Comparison of ENCODE assay signal across 26 cellular contexts in genomic region chrX:153478746-153479145, GRCh38. TPM values are rescaled to one million over a fixed set of nuclear protein-coding genes. Genes with fewer than 3 reads are reported as not detected.
DNase-seq lines count a peak whose midpoint lies in the region; ATAC-seq, FAIRE-seq and TF ChIP-seq lines count a peak whose summit lies in the region.
"Had no signal": no experiment of that assay in that cellular context is flagged by ENCODE, and none has a peak within 500 bp of the region (broad histone marks: within the 10 kb centered on the region; RNA-seq: fewer than 3 reads in every experiment).

No MANE protein-coding gene starts in this region.

- CTCF ChIA-PET in HepG2 (lab: Yijun Ruan, JAX; ENCODE audit: low intra/inter-chr PET ratio, low total read pairs) = no interaction called here

- no peak overlapping the region for H3K27ac ChIP-seq in HepG2 (ENCODE audit: extremely low read length, insufficient read depth, low read length)
- H3K27ac ChIP-seq in right lobe of liver = no peak overlapping the region
- H3K27ac ChIP-seq: C4-2B had no signal

- no peaks in the 10 kb centered on the region for H3K79me2 ChIP-seq in HepG2 (ENCODE audit: insufficient read depth, low read length)

- H3K27me3 Mint-ChIP-seq in neural crest cell (ENCODE audit: low read depth) = peaks cover 5% of the 10 kb centered on the region
- H3K27me3 Mint-ChIP-seq: IgD-negative memory B cell had no signal

- intact Hi-C loops in HepG2 (cut with micrococcal nuclease; ENCODE audit: unreplicated experiment) (no loop called here), right lobe of liver (cut with DNase I) (no loop called here)

- no peak for TF ChIP-seq RAD21 in HepG2 (CRISPR knock-in tag; IDR thresholded peaks at IDR 0.05)

- H4K20me1 ChIP-seq in HepG2 (ENCODE audit: insufficient read depth, low read length) = no peaks in the 10 kb centered on the region

- H3K36me3 ChIP-seq in HepG2 (replicated peaks in 1 of 2; ENCODE audit: control insufficient read depth in 1 of 2, insufficient read depth in 2 of 2, low read length in 2 of 2) (no peaks in the 10 kb centered on the region), right lobe of liver (no peaks in the 10 kb centered on the region)
- H3K36me3 ChIP-seq: HAP-1 had no signal

- H2AFZ ChIP-seq in HepG2 (ENCODE audit: low read length) = no peak overlapping the region

- H3K4me1 ChIP-seq in HepG2 (ENCODE audit: insufficient read depth, low read length) (peaks cover 24% of the 10 kb centered on the region), right lobe of liver (no peaks in the 10 kb centered on the region)
- H3K4me1 ChIP-seq: HAP-1 had no signal

- H3K4me3 ChIP-seq in HepG2 (replicated peaks in 1 of 3; ENCODE audit: insufficient read depth in 1 of 3, low read depth in 2 of 3, low read length in 3 of 3) (no peak overlapping the region), right lobe of liver (no peak overlapping the region)
- H3K4me3 ChIP-seq: HAP-1, SK-N-MC had no signal

- no peak for DNase-seq in HepG2 (ENCODE audit: low spot score)
- DNase-seq in right lobe of liver = no peak
- DNase-seq in foreskin melanocyte = peak; percentile 32
- DNase-seq in neural crest cell (ENCODE audit: low read depth, low spot score) = no peak
- no peak for DNase-seq in NOMO-1 treated with dmso at 0.1 percent for 144 hours (lab: John Stamatoyannopoulos, UW; ENCODE audit: unreplicated experiment)
- DNase-seq in kidney tubule cell (ENCODE audit: low spot score) = no peak
- DNase-seq: 8988T; AML-193; CD8-positive, alpha-beta memory T cell; GDM1; NCI-H1694; NCI-H2081; NCI-H2171; NCI-H345; NCI-H524 treated with DMSO at 0.1 percent for 48 hours; OCI-M1; SHP77; SW 1271 had no signal

- TF ChIP-seq POLR2A in HepG2 (IDR thresholded peaks at IDR 0.05; ENCODE audit: insufficient read depth in 1 of 2, low read depth in 2 of 2, low read length in 2 of 2) = no peak
- TF ChIP-seq POLR2A in right lobe of liver (IDR thresholded peaks at IDR 0.05) = no peak

- in situ Hi-C loops in HepG2 (cut with HindIII; ENCODE audit: extremely low pct_ligation_motif_present, low pct_unique_long_range_greater_than_20kb) = no loop called here

- peak overlapping the region; percentile 19 for H3K27ac Mint-ChIP-seq in neural crest cell (ENCODE audit: unreplicated experiment)
- H3K27ac Mint-ChIP-seq: CD8-positive, alpha-beta memory T cell; IgD-negative memory B cell had no signal

- ATAC-seq in HepG2 = peak; percentile 39
- no peak for ATAC-seq in right lobe of liver
- ATAC-seq in GM19351 (IDR thresholded peaks at IDR 0.05; ENCODE audit: unreplicated experiment) = no peak
- no peak for ATAC-seq in GM18867 (IDR thresholded peaks at IDR 0.05; ENCODE audit: unreplicated experiment)

- WGBS in HepG2 (ENCODE audit: low lambda C conversion rate) = no CpG with 5 or more reads among the region's 16 CpGs
- whole genome bisulfite sequencing in right lobe of liver (ENCODE audit: insufficient coverage, low coverage, low lambda C conversion rate, missing lambda C conversion rate) = no CpG with 5 or more reads among the region's 16 CpGs

- H3K9me3 ChIP-seq in HepG2 (ENCODE audit: low read length) (no peaks in the 10 kb centered on the region), right lobe of liver (no peaks in the 10 kb centered on the region)
- H3K9me3 ChIP-seq: HAP-1 had no signal

- H3K36me3 Mint-ChIP-seq in neural crest cell (ENCODE audit: low read depth) = no peaks in the 10 kb centered on the region
- H3K36me3 Mint-ChIP-seq: CD8-positive, alpha-beta memory T cell; IgD-negative memory B cell had no signal

- no peak for TF ChIP-seq EP300 in HepG2 (IDR thresholded peaks at IDR 0.05; ENCODE audit: low read depth in 2 of 2, low read length in 2 of 2)
- no peak for TF ChIP-seq EP300 in HepG2 (CRISPR knock-in tag; IDR thresholded peaks at IDR 0.05; ENCODE audit: borderline replicate concordance)

- H3K4me3 Mint-ChIP-seq in neural crest cell = no peak overlapping the region
- H3K4me3 Mint-ChIP-seq: CD8-positive, alpha-beta memory T cell; IgD-negative memory B cell had no signal

- no peak for TF ChIP-seq CTCF in HepG2 (CRISPR knock-in tag; IDR thresholded peaks at IDR 0.05)
- TF ChIP-seq CTCF in right lobe of liver (IDR thresholded peaks at IDR 0.05) = no peak
- TF ChIP-seq CTCF in neural crest cell (conservative IDR thresholded peaks at IDR 0.05) = no peak

- no peaks in the 10 kb centered on the region for H3K9me3 Mint-ChIP-seq in neural crest cell
- H3K9me3 Mint-ChIP-seq: CD8-positive, alpha-beta memory T cell; IgD-negative memory B cell had no signal

- FAIRE-seq in HepG2 (lab: Jason Lieb, UNC) = no peak
- FAIRE-seq: HTR-8/SVneo had no signal

- peaks cover 2 to 5% of the 10 kb centered on the region in 2 experiments; a peak in 2 of 5 replicates for H3K27me3 ChIP-seq in HepG2 (ENCODE audit: control insufficient read depth in 1 of 2, insufficient read depth in 2 of 2, low read length in 2 of 2)
- H3K27me3 ChIP-seq in right lobe of liver = no peaks in the 10 kb centered on the region

- BruUV-seq in HepG2 (replicated peaks; lab: Mats Ljungman, UMichigan) = no TSS peak

- no peak overlapping the region for H3K9ac ChIP-seq in HepG2 (ENCODE audit: insufficient read depth, low read depth, low read length)

- H3K4me2 ChIP-seq in HepG2 (ENCODE audit: low read depth, low read length) = no peak overlapping the region

- no peaks in the 10 kb centered on the region for H3K4me1 Mint-ChIP-seq in neural crest cell
- H3K4me1 Mint-ChIP-seq: IgD-negative memory B cell had no signal

- POLR2A ChIA-PET in HepG2 (lab: Yijun Ruan, JAX) = no interaction called here

RNA-seq across cellular contexts. Expression of gene HAUS7, which starts 8.4 kb away (rescaled TPM):
- total RNA-seq in HepG2 (2016; rRNA removed; fragmentation: Illumina TruSeq; extraction: Trizol) (42.4 and 52.1 TPM in 2 replicates), right lobe of liver (10 to 100 TPM in 1 of 6 experiments, 1 to 10 TPM in 5; 5.6 to 14.9 (median 8.8) TPM), neural crest cell (51.8 and 58.8 TPM in 2 replicates)
- 11.6 and 12.0 TPM in 2 replicates for total RNA-seq in HepG2 (2016; cell fraction: cytosol; rRNA removed; fragmentation: Illumina TruSeq; extraction: Trizol; ENCODE audit: low read depth)
- 39.2 and 51.8 TPM in 2 replicates for total RNA-seq in HepG2 (2016; cell fraction: insoluble cytoplasmic fraction; rRNA removed; fragmentation: Illumina TruSeq; extraction: Trizol)
- 14.9 and 17.2 TPM in 2 replicates for total RNA-seq in HepG2 (2016; cell fraction: membrane; rRNA removed; fragmentation: Illumina TruSeq; extraction: Trizol)
- 18.7 and 21.6 TPM in 2 replicates for total RNA-seq in HepG2 (2016; cell fraction: nucleus; rRNA removed; fragmentation: Illumina TruSeq; extraction: Trizol)
- 9.1 and 10.9 TPM in 2 replicates for polyA plus RNA-seq in HepG2 (2011; rRNA removed)
- 9.4 and 15.2 TPM in 2 replicates for polyA plus RNA-seq in HepG2 (2011; cell fraction: cytosol; rRNA removed)
- 19.4 and 23.3 TPM in 2 replicates for polyA plus RNA-seq in HepG2 (2011; cell fraction: nucleus; rRNA removed)
- 8.2 and 11.4 TPM in 2 replicates for polyA plus RNA-seq in HepG2 (2012)
- 6.9 and 7.7 TPM in 2 replicates for polyA plus RNA-seq in HepG2 (2016; cell fraction: cytosol; fragmentation: Illumina TruSeq; extraction: Trizol; ENCODE audit: low read depth)
- 32.6 and 41.1 TPM in 2 replicates for polyA plus RNA-seq in HepG2 (2016; cell fraction: insoluble cytoplasmic fraction; fragmentation: Illumina TruSeq; extraction: Trizol; ENCODE audit: low read depth)
- polyA plus RNA-seq in HepG2 (2016; cell fraction: membrane; fragmentation: Illumina TruSeq; extraction: Trizol; ENCODE audit: low read depth) = 10.1 and 11.1 TPM in 2 replicates
- polyA plus RNA-seq in HepG2 (2016; cell fraction: nucleus; fragmentation: Illumina TruSeq; extraction: Trizol; ENCODE audit: insufficient read depth, low read depth) = 35.1 and 45.0 TPM in 2 replicates
- 18.6 and 73.7 TPM in 2 replicates for polyA minus RNA-seq in HepG2 (2011; rRNA and poly(A)+ RNA removed; ENCODE audit: low replicate concordance)
- 5.5 and 7.6 TPM in 2 replicates for polyA minus RNA-seq in HepG2 (2011; cell fraction: cytosol; rRNA and poly(A)+ RNA removed)
- polyA minus RNA-seq in HepG2 (2011; cell fraction: nucleus; rRNA and poly(A)+ RNA removed) = 3.6 and 9.3 TPM in 2 replicates

RNA-seq across cellular contexts. Expression of gene BGN, which starts 16.0 kb away (rescaled TPM):
- 0.18 TPM in 1 of 2 replicates, not detected in the other for total RNA-seq in HepG2 (2016; rRNA removed; fragmentation: Illumina TruSeq; extraction: Trizol)
- not detected in 2 replicates for total RNA-seq in HepG2 (2016; cell fraction: cytosol; rRNA removed; fragmentation: Illumina TruSeq; extraction: Trizol; ENCODE audit: low read depth)
- 0.19 TPM in 1 of 2 replicates, not detected in the other for total RNA-seq in HepG2 (2016; cell fraction: insoluble cytoplasmic fraction; rRNA removed; fragmentation: Illumina TruSeq; extraction: Trizol)
- total RNA-seq in HepG2 (2016; cell fraction: membrane; rRNA removed; fragmentation: Illumina TruSeq; extraction: Trizol) = 0.06 and 0.21 TPM in 2 replicates
- total RNA-seq in HepG2 (2016; cell fraction: nucleus; rRNA removed; fragmentation: Illumina TruSeq; extraction: Trizol) = 0.25 and 0.85 TPM in 2 replicates
- polyA plus RNA-seq in HepG2 (2011; rRNA removed) = 0.40 and 0.63 TPM in 2 replicates
- 0.28 and 0.54 TPM in 2 replicates for polyA plus RNA-seq in HepG2 (2011; cell fraction: cytosol; rRNA removed)
- polyA plus RNA-seq in HepG2 (2011; cell fraction: nucleus; rRNA removed) = 0.54 and 0.85 TPM in 2 replicates
- polyA plus RNA-seq in HepG2 (2012) = 1.5 and 1.9 TPM in 2 replicates
- polyA plus RNA-seq in HepG2 (2016; cell fraction: cytosol; fragmentation: Illumina TruSeq; extraction: Trizol; ENCODE audit: low read depth) = 0.10 and 0.11 TPM in 2 replicates
- 0.26 TPM in 1 of 2 replicates, not detected in the other for polyA plus RNA-seq in HepG2 (2016; cell fraction: insoluble cytoplasmic fraction; fragmentation: Illumina TruSeq; extraction: Trizol; ENCODE audit: low read depth)
- 0.49 and 1.0 TPM in 2 replicates for polyA plus RNA-seq in HepG2 (2016; cell fraction: membrane; fragmentation: Illumina TruSeq; extraction: Trizol; ENCODE audit: low read depth)
- 0.98 and 1.4 TPM in 2 replicates for polyA plus RNA-seq in HepG2 (2016; cell fraction: nucleus; fragmentation: Illumina TruSeq; extraction: Trizol; ENCODE audit: insufficient read depth, low read depth)
- polyA minus RNA-seq in HepG2 (2011; rRNA and poly(A)+ RNA removed; ENCODE audit: low replicate concordance) = 1.3 TPM in 1 of 2 replicates, not detected in the other
- 0.99 and 1.3 TPM in 2 replicates for polyA minus RNA-seq in HepG2 (2011; cell fraction: cytosol; rRNA and poly(A)+ RNA removed)
- polyA minus RNA-seq in HepG2 (2011; cell fraction: nucleus; rRNA and poly(A)+ RNA removed) = 0.37 and 0.77 TPM in 2 replicates
- 100 to 1,000 TPM in 4 of 6 experiments, 10 to 100 TPM in 2; 57.0 to 161 (median 122) TPM for total RNA-seq in right lobe of liver
- total RNA-seq in neural crest cell = 80.6 and 85.2 TPM in 2 replicates
- total RNA-seq: CD8-positive, alpha-beta memory T cell had no signal
- polyA plus RNA-seq: CD8-positive, alpha-beta memory T cell; IgD-negative memory B cell had no signal

RNA-seq across cellular contexts. Expression of gene TREX2, which starts 32.9 kb away (rescaled TPM):
- total RNA-seq in HepG2 (2016; rRNA removed; fragmentation: Illumina TruSeq; extraction: Trizol) (0.18 TPM in 1 of 2 replicates, not detected in the other), right lobe of liver (under 1 TPM in 4 of 6 experiments, not detected in 2; 0.18 to 0.46 (median 0.23) TPM), neural crest cell (0.77 and 1.6 TPM in 2 replicates)
- 1.2 TPM in 1 of 2 replicates, not detected in the other for total RNA-seq in HepG2 (2016; cell fraction: cytosol; rRNA removed; fragmentation: Illumina TruSeq; extraction: Trizol; ENCODE audit: low read depth)
- 0.22 TPM in 1 of 2 replicates, not detected in the other for total RNA-seq in HepG2 (2016; cell fraction: insoluble cytoplasmic fraction; rRNA removed; fragmentation: Illumina TruSeq; extraction: Trizol)
- total RNA-seq in HepG2 (2016; cell fraction: membrane; rRNA removed; fragmentation: Illumina TruSeq; extraction: Trizol) = 0.19 and 0.21 TPM in 2 replicates
- 0.50 and 0.62 TPM in 2 replicates for total RNA-seq in HepG2 (2016; cell fraction: nucleus; rRNA removed; fragmentation: Illumina TruSeq; extraction: Trizol)
- polyA plus RNA-seq in HepG2 (2011; rRNA removed) = 0.13 and 0.17 TPM in 2 replicates
- 0.09 and 0.21 TPM in 2 replicates for polyA plus RNA-seq in HepG2 (2011; cell fraction: cytosol; rRNA removed)
- 1.2 and 2.1 TPM in 2 replicates for polyA plus RNA-seq in HepG2 (2011; cell fraction: nucleus; rRNA removed)
- not detected in 2 replicates for polyA plus RNA-seq in HepG2 (2012)
- 0.18 TPM in 1 of 2 replicates, not detected in the other for polyA plus RNA-seq in HepG2 (2016; cell fraction: cytosol; fragmentation: Illumina TruSeq; extraction: Trizol; ENCODE audit: low read depth)
- 0.19 TPM in 1 of 2 replicates, not detected in the other for polyA plus RNA-seq in HepG2 (2016; cell fraction: insoluble cytoplasmic fraction; fragmentation: Illumina TruSeq; extraction: Trizol; ENCODE audit: low read depth)
- polyA plus RNA-seq in HepG2 (2016; cell fraction: membrane; fragmentation: Illumina TruSeq; extraction: Trizol; ENCODE audit: low read depth) = 0.15 TPM in 1 of 2 replicates, not detected in the other
- polyA plus RNA-seq in HepG2 (2016; cell fraction: nucleus; fragmentation: Illumina TruSeq; extraction: Trizol; ENCODE audit: insufficient read depth, low read depth) = 0.38 TPM in 1 of 2 replicates, not detected in the other
- polyA minus RNA-seq in HepG2 (2011; rRNA and poly(A)+ RNA removed; ENCODE audit: low replicate concordance) = 0.24 and 0.87 TPM in 2 replicates
- not detected in 2 replicates for polyA minus RNA-seq in HepG2 (2011; cell fraction: cytosol; rRNA and poly(A)+ RNA removed)
- polyA minus RNA-seq in HepG2 (2011; cell fraction: nucleus; rRNA and poly(A)+ RNA removed) = 1.3 and 1.6 TPM in 2 replicates
- polyA plus RNA-seq: AG04450 had no signal

RNA-seq across cellular contexts. Expression of gene ATP2B3, which starts 38.7 kb away (rescaled TPM):
- total RNA-seq in HepG2 (2016; rRNA removed; fragmentation: Illumina TruSeq; extraction: Trizol) = not detected in 2 replicates
- not detected in 2 replicates for total RNA-seq in HepG2 (2016; cell fraction: cytosol; rRNA removed; fragmentation: Illumina TruSeq; extraction: Trizol; ENCODE audit: low read depth)
- total RNA-seq in HepG2 (2016; cell fraction: insoluble cytoplasmic fraction; rRNA removed; fragmentation: Illumina TruSeq; extraction: Trizol) = not detected in 2 replicates
- total RNA-seq in HepG2 (2016; cell fraction: membrane; rRNA removed; fragmentation: Illumina TruSeq; extraction: Trizol) = not detected in 2 replicates
- not detected in 2 replicates for total RNA-seq in HepG2 (2016; cell fraction: nucleus; rRNA removed; fragmentation: Illumina TruSeq; extraction: Trizol)
- not detected in 2 replicates for polyA plus RNA-seq in HepG2 (2011; rRNA removed)
- not detected in 2 replicates for polyA plus RNA-seq in HepG2 (2011; cell fraction: cytosol; rRNA removed)
- polyA plus RNA-seq in HepG2 (2011; cell fraction: nucleus; rRNA removed) = not detected in 2 replicates
- polyA plus RNA-seq in HepG2 (2012) = not detected in 2 replicates
- polyA plus RNA-seq in HepG2 (2016; cell fraction: cytosol; fragmentation: Illumina TruSeq; extraction: Trizol; ENCODE audit: low read depth) = not detected in 2 replicates
- polyA plus RNA-seq in HepG2 (2016; cell fraction: insoluble cytoplasmic fraction; fragmentation: Illumina TruSeq; extraction: Trizol; ENCODE audit: low read depth) = not detected in 2 replicates
- not detected in 2 replicates for polyA plus RNA-seq in HepG2 (2016; cell fraction: membrane; fragmentation: Illumina TruSeq; extraction: Trizol; ENCODE audit: low read depth)
- polyA plus RNA-seq in HepG2 (2016; cell fraction: nucleus; fragmentation: Illumina TruSeq; extraction: Trizol; ENCODE audit: insufficient read depth, low read depth) = not detected in 2 replicates
- polyA minus RNA-seq in HepG2 (2011; rRNA and poly(A)+ RNA removed; ENCODE audit: low replicate concordance) = not detected in 2 replicates
- not detected in 2 replicates for polyA minus RNA-seq in HepG2 (2011; cell fraction: cytosol; rRNA and poly(A)+ RNA removed)
- polyA minus RNA-seq in HepG2 (2011; cell fraction: nucleus; rRNA and poly(A)+ RNA removed) = not detected in 2 replicates
- total RNA-seq in right lobe of liver = under 1 TPM in 1 of 6 experiments, not detected in 5; 0.07 TPM
- total RNA-seq in neural crest cell = 0.05 and 0.11 TPM in 2 replicates
- total RNA-seq: CD8-positive, alpha-beta memory T cell had no signal
- polyA plus RNA-seq: CD8-positive, alpha-beta memory T cell; IgD-negative memory B cell had no signal

Comparison
In these comparisons a context has a peak if more than half of its experiments do, and no peak if none do; other contexts are left out.
1. RNA of gene BGN, which starts 16.0 kb away (total RNA-seq): 57.0 to 161 TPM in right lobe of liver and 80.6 to 85.2 TPM in neural crest cell; 0.06 to 0.85 TPM in HepG2; every median in the first group is over 10 times any median in the second.